Comparison of ENCODE assay signal across 19 cellular contexts in genomic region chr6:163547287-163547686, GRCh38.
"Had no signal": no experiment of that assay in that cellular context is flagged by ENCODE, and none has a peak within 500 bp of the region (broad histone marks: within the 10 kb centered on the region; RNA-seq: fewer than 3 reads in every experiment).

No MANE protein-coding gene starts in this region.

- H3K27ac ChIP-seq: foreskin keratinocyte, neural progenitor cell, skin epidermis, tibial artery had no signal

- H3K4me3 ChIP-seq: neural progenitor cell, skin epidermis, tibial artery had no signal

- H3K27me3 ChIP-seq: foreskin keratinocyte, neural progenitor cell, tibial artery had no signal

- H3K27me3 Mint-ChIP-seq: activated CD4-positive, alpha-beta memory T cell treated with anti-CD3 and anti-CD28 coated beads for 36 hours; activated naive CD8-positive, alpha-beta T cell treated with anti-CD3 and anti-CD28 coated beads for 36 hours; naive B cell; stimulated activated naive CD8-positive, alpha-beta T cell treated with anti-CD3 and anti-CD28 coated beads, Interleukin-15, Interleukin-2, amounts not matched to agents 100 ng/mL and 50 ng/mL, for 24 hours had no signal

- H3K4me1 ChIP-seq: foreskin keratinocyte had no signal

- H3K27ac Mint-ChIP-seq: activated CD4-positive, alpha-beta memory T cell treated with anti-CD3 and anti-CD28 coated beads for 36 hours; activated naive CD8-positive, alpha-beta T cell treated with anti-CD3 and anti-CD28 coated beads for 36 hours; naive B cell; neural progenitor cell; stimulated activated naive CD8-positive, alpha-beta T cell treated with anti-CD3 and anti-CD28 coated beads, Interleukin-15, Interleukin-2, amounts not matched to agents 100 ng/mL and 50 ng/mL, for 24 hours; T-helper 1 cell treated with Interleukin-12 subunit alpha and Interleukin-12 subunit beta and Interleukin-4 antibody, amounts not matched to agents 30 μg/mL and 1 μg/mL, for 36 hours had no signal

- H3K4me3 Mint-ChIP-seq: activated CD4-positive, alpha-beta memory T cell treated with anti-CD3 and anti-CD28 coated beads for 36 hours; activated naive CD8-positive, alpha-beta T cell treated with anti-CD3 and anti-CD28 coated beads for 36 hours; naive B cell; neural progenitor cell; stimulated activated naive CD8-positive, alpha-beta T cell treated with anti-CD3 and anti-CD28 coated beads, Interleukin-15, Interleukin-2, amounts not matched to agents 100 ng/mL and 50 ng/mL, for 24 hours; T-helper 1 cell treated with Interleukin-12 subunit alpha and Interleukin-12 subunit beta and Interleukin-4 antibody, amounts not matched to agents 30 μg/mL and 1 μg/mL, for 36 hours had no signal

- H3K9me3 Mint-ChIP-seq: activated CD4-positive, alpha-beta memory T cell treated with anti-CD3 and anti-CD28 coated beads for 36 hours; activated naive CD8-positive, alpha-beta T cell treated with anti-CD3 and anti-CD28 coated beads for 36 hours; naive B cell; stimulated activated naive CD8-positive, alpha-beta T cell treated with anti-CD3 and anti-CD28 coated beads, Interleukin-15, Interleukin-2, amounts not matched to agents 100 ng/mL and 50 ng/mL, for 24 hours; T-helper 1 cell treated with Interleukin-12 subunit alpha and Interleukin-12 subunit beta and Interleukin-4 antibody, amounts not matched to agents 30 μg/mL and 1 μg/mL, for 36 hours had no signal

- ATAC-seq: foreskin keratinocyte had no signal

- H3K9me3 ChIP-seq: tibial artery had no signal

- DNase-seq: activated CD4-positive, alpha-beta memory T cell treated with anti-CD3 and anti-CD28 coated beads for 36 hours; activated CD4-positive, alpha-beta T cell treated with anti-CD3 and anti-CD28 coated beads for 48 hours; activated naive CD4-positive, alpha-beta T cell treated with Interleukin-2 at 50 U/mL for 16 hours; activated naive CD8-positive, alpha-beta T cell treated with anti-CD3 and anti-CD28 coated beads for 36 hours; activated T-cell treated with anti-CD3 and anti-CD28 coated beads, Interleukin-2, amount 50 U/mL, for 48 hours; amniotic stem cell; dermis blood vessel endothelial cell; effector memory CD4-positive, alpha-beta T cell; foreskin keratinocyte; hypothalamus; mesenchymal stem cell; naive B cell; stimulated activated CD4-positive, alpha-beta T cell treated with anti-CD3 and anti-CD28 coated beads, Interleukin-1b, Interleukin-23, amount 100 ng/mL, for 48 hours; substantia nigra; tibial artery had no signal
